Comparison of ENCODE assay signal across 27 cellular contexts in the genomic region with DNA sequence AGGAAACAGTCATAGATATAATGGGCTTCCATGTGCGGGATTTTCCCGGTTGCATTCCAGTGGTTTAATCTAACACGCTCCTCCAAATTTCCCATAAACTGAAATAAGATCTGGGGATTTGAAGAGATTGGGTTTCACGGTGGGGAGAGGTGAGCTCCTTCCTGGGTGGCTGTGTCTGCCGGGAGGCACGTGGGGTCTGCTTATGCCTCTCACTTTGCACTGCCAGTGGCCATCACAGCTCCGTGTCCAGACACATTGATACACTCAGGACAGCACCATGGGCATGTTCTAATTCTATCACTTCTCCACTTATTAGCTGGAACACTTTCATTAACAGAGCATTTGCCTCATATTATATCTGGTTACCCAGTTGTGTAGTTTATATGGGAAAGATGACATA.
DNase-seq lines count a peak whose midpoint lies in the region; ATAC-seq and TF ChIP-seq lines count a peak whose summit lies in the region.
"Had no signal": no experiment of that assay in that cellular context is flagged by ENCODE, and none has a peak within 500 bp of the region (broad histone marks: within the 10 kb centered on the region; RNA-seq: fewer than 3 reads in every experiment).

No MANE protein-coding gene starts in this region.

- ATAC-seq in activated CD8-positive, alpha-beta T cell treated with anti-CD3 and anti-CD28 coated beads for 36 hours, result no peak
- ATAC-seq in Right ventricle myocardium superior (ENCODE audit: poor library complexity), result no peak
- ATAC-seq: HCT116, K562, PC-3, Right ventricle myocardium inferior had no signal

- CTCF ChIA-PET in activated CD8-positive, alpha-beta T cell treated with anti-CD3 and anti-CD28 coated beads for 36 hours (lab: Charles Lee), result no interaction called here

- no peak for TF ChIP-seq POLR2A in stomach (IDR thresholded peaks at IDR 0.05)

- no peak overlapping the region for H3K4me3 ChIP-seq in stomach
- H3K4me3 ChIP-seq: K562, MG63, SJSA1 had no signal

- no peaks in the 10 kb centered on the region for H3K27me3 Mint-ChIP-seq in activated CD8-positive, alpha-beta T cell treated with anti-CD3 and anti-CD28 coated beads for 36 hours

- H3K36me3 ChIP-seq in stomach, result no peaks in the 10 kb centered on the region
- H3K36me3 ChIP-seq: MG63, SJSA1 had no signal

- no peaks in the 10 kb centered on the region for H3K9me3 Mint-ChIP-seq in activated CD8-positive, alpha-beta T cell treated with anti-CD3 and anti-CD28 coated beads for 36 hours
- H3K9me3 Mint-ChIP-seq: CD4-positive, alpha-beta memory T cell had no signal

- peaks cover 0 to 63% (median 6%) of the 10 kb centered on the region in 3 donors for H3K27me3 ChIP-seq in stomach

- WGBS in stomach, 5 donors, result 64 to 77% (median 66%) methylated on average over 7 of the region's 7 CpGs

- H3K27ac Mint-ChIP-seq in activated CD8-positive, alpha-beta T cell treated with anti-CD3 and anti-CD28 coated beads for 36 hours, result no peak overlapping the region
- H3K27ac Mint-ChIP-seq: CD4-positive, alpha-beta memory T cell had no signal

- no peaks in the 10 kb centered on the region for H3K9me3 ChIP-seq in stomach
- H3K9me3 ChIP-seq: Caco-2, MG63, SJSA1 had no signal

- no peak overlapping the region for H3K27ac ChIP-seq in stomach
- H3K27ac ChIP-seq: SJSA1 had no signal

- intact Hi-C loops in stomach (cut with DNase I; ENCODE audit: low total_unique reads), result no loop called here
- intact Hi-C loops in activated CD8-positive, alpha-beta T cell treated with anti-CD3 and anti-CD28 coated beads for 36 hours (cut with micrococcal nuclease), result no loop called here
- intact Hi-C loops in Right ventricle myocardium superior (cut with DNase I), result no loop called here

- TF ChIP-seq EP300 in stomach (IDR thresholded peaks at IDR 0.05), result no peak

- no peaks in the 10 kb centered on the region for H3K4me1 Mint-ChIP-seq in activated CD8-positive, alpha-beta T cell treated with anti-CD3 and anti-CD28 coated beads for 36 hours (ENCODE audit: low read depth)
- H3K4me1 Mint-ChIP-seq: CD4-positive, alpha-beta memory T cell had no signal

- no peaks in the 10 kb centered on the region for H3K36me3 Mint-ChIP-seq in activated CD8-positive, alpha-beta T cell treated with anti-CD3 and anti-CD28 coated beads for 36 hours (ENCODE audit: low read depth)
- H3K36me3 Mint-ChIP-seq: CD4-positive, alpha-beta memory T cell had no signal

- DNase-seq in HK-2 (ENCODE audit: unreplicated experiment) (peak; percentile 34), astrocyte of the hippocampus (ENCODE audit: low read depth, low spot score) (peak; percentile 30), kidney tubule cell (ENCODE audit: low spot score) (peak; percentile 2), stomach (peak; percentile 3), H4 (ENCODE audit: low spot score) (no peak), Right ventricle myocardium superior (no peak), HPDE6-E6E7 (ENCODE audit: extremely low spot score) (no peak)
- no peak for DNase-seq in activated CD8-positive, alpha-beta T cell treated with anti-CD3 and anti-CD28 coated beads for 36 hours
- DNase-seq: C1 segment of cervical spinal cord; Caco-2; CD4-positive, alpha-beta memory T cell; DMS 273 treated with DMSO at 0.1 percent for 48 hours; DMS79; GF-D8; Kasumi-1; MG63; NCI-H1105 treated with DMSO at 0.1 percent for 48 hours; NCI-H146; NCI-H1930; NCI-H446 treated with DMSO at 0.1 percent for 48 hours; NCI-H82; NK-92 treated with Interleukin-12 subunit alpha and Interleukin-12 subunit beta, amount 100 ng/mL, for 24 hours; PC-3 had no signal

- no peak overlapping the region for H3K4me3 Mint-ChIP-seq in activated CD8-positive, alpha-beta T cell treated with anti-CD3 and anti-CD28 coated beads for 36 hours
- H3K4me3 Mint-ChIP-seq: CD4-positive, alpha-beta memory T cell had no signal

- H3K4me1 ChIP-seq in stomach, result no peaks in the 10 kb centered on the region
- H3K4me1 ChIP-seq: Caco-2, SJSA1 had no signal

- no peak for TF ChIP-seq CTCF in stomach (IDR thresholded peaks at IDR 0.05)
- no peak for TF ChIP-seq CTCF in activated CD8-positive, alpha-beta T cell treated with anti-CD3 and anti-CD28 coated beads for 36 hours (IDR thresholded peaks at IDR 0.05)

- POLR2A ChIA-PET in activated CD8-positive, alpha-beta T cell treated with anti-CD3 and anti-CD28 coated beads for 36 hours (lab: Charles Lee), result no interaction called here

Comparison
In these comparisons a context has a peak if more than half of its experiments do, and no peak if none do; other contexts are left out.
1. DNase-seq: peak in HK-2 (single experiment), astrocyte of the hippocampus (single experiment), kidney tubule cell (single experiment) and stomach (single experiment); none in activated CD8-positive, alpha-beta T cell treated with anti-CD3 and anti-CD28 coated beads for 36 hours (single experiment), H4 (single experiment), Right ventricle myocardium superior (single experiment) and HPDE6-E6E7 (single experiment).